In the genomic region with DNA sequence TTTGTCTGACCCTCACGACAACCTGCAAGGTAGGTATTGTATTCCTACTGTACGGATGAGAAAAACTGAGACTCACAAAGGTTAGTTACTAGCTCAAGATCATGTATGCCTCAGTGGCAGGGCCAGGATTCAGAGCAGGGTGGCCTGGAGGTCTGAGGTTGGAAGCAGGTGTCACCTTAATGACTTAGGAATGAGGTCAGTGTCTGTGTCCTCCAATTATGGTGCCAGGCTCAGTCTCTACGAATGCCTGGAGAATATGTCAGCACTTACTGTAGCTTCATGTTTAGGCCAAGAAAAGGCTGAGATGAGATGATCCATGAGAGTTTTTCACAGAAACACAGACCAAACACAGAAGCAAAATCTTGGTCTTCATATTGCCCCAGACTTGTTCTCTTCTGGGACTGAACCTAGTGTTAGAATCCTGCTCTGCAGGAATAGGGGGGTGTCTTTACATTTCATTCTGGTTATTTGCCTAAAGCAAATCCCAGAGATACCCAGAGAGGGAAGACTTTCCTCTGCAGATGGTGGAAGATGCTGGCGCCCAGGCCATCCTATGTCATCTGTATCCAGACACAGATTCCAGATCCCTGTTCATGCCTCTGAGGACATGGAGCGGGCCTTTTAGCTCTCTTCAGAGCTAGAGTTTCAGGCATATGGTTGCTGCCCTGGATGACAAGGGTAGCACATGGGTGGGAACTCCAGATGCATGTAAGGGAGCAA, we compare ENCODE assay signal across 13 cellular contexts. TPM values are rescaled to one million over a fixed set of nuclear protein-coding genes. Genes with fewer than 3 reads are reported as not detected.
A peak's percentile ranks its signal among the peaks of the same experiment; 100 is the strongest.
DNase-seq lines count a peak whose midpoint lies in the region; ATAC-seq, FAIRE-seq and TF ChIP-seq lines count a peak whose summit lies in the region.
"Had no signal": no experiment of that assay in that cellular context is flagged by ENCODE, and none has a peak within 500 bp of the region (broad histone marks: within the 10 kb centered on the region; RNA-seq: fewer than 3 reads in every experiment).

No MANE protein-coding gene starts in this region.

- H2AFZ ChIP-seq in neural progenitor cell (replicated peaks) = no peak overlapping the region

- H3K27ac Mint-ChIP-seq in neural progenitor cell = peak overlapping the region; percentile 40
- H3K27ac Mint-ChIP-seq in activated CD4-positive, alpha-beta T cell treated with anti-CD3 and anti-CD28 coated beads, Interleukin-2, amount 10 ng/mL, durations not matched to agents 7 days and 5 days = no peak overlapping the region

- H3K4me3 ChIP-seq in neural progenitor cell (no peak overlapping the region), upper lobe of left lung (no peak overlapping the region)

- H3K27me3 ChIP-seq in neural progenitor cell = no peaks in the 10 kb centered on the region
- no peaks in the 10 kb centered on the region for H3K27me3 ChIP-seq in upper lobe of left lung

- POLR2A ChIA-PET in activated CD4-positive, alpha-beta T cell treated with anti-CD3 and anti-CD28 coated beads, Interleukin-2, amount 10 ng/mL, durations not matched to agents 7 days and 5 days (lab: Charles Lee) = no interaction called here

- DNase-seq in activated effector memory CD4-positive, alpha-beta T cell treated with anti-CD3 and anti-CD28 coated beads, Interleukin-2, amount 50 U/mL, for 16 hours = peak; percentile 24
- DNase-seq in activated effector memory CD4-positive, alpha-beta T cell treated with Interleukin-2 at 50 U/mL for 16 hours = no peak
- DNase-seq in neural progenitor cell (ENCODE audit: low spot score) (no peak), upper lobe of left lung (no peak), C1 segment of cervical spinal cord (lab: John Stamatoyannopoulos, UW) (no peak), H54 (ENCODE audit: insufficient read length, low spot score) (no peak)
- DNase-seq in activated CD4-positive, alpha-beta T cell treated with anti-CD3 and anti-CD28 coated beads, Interleukin-2, amount 10 ng/mL, durations not matched to agents 7 days and 5 days = no peak
- DNase-seq: activated T-cell treated with anti-CD3 and anti-CD28 coated beads, Interleukin-2, amount 50 U/mL, for 1 hour had no signal

- ATAC-seq in upper lobe of left lung (ENCODE audit: low FRiP score in 2 of 2) = no peak

- no peaks in the 10 kb centered on the region for H3K36me3 Mint-ChIP-seq in neural progenitor cell
- no peaks in the 10 kb centered on the region for H3K36me3 Mint-ChIP-seq in activated CD4-positive, alpha-beta T cell treated with anti-CD3 and anti-CD28 coated beads, Interleukin-2, amount 10 ng/mL, durations not matched to agents 7 days and 5 days (ENCODE audit: low read depth)

- H3F3A ChIP-seq in neural progenitor cell (ENCODE audit: low read depth) = peaks cover 5% of the 10 kb centered on the region

- H3K4me3 Mint-ChIP-seq in neural progenitor cell = no peak overlapping the region
- no peak overlapping the region for H3K4me3 Mint-ChIP-seq in activated CD4-positive, alpha-beta T cell treated with anti-CD3 and anti-CD28 coated beads, Interleukin-2, amount 10 ng/mL, durations not matched to agents 7 days and 5 days
- H3K4me3 Mint-ChIP-seq: central memory CD8-positive, alpha-beta T cell had no signal

- H4K20me1 ChIP-seq in neural progenitor cell (ENCODE audit: low read depth) = peaks cover 1% of the 10 kb centered on the region

- H3K9ac ChIP-seq in neural progenitor cell = no peak overlapping the region

- H3K4me1 Mint-ChIP-seq in neural progenitor cell = peaks cover 16% of the 10 kb centered on the region
- peaks cover 3% of the 10 kb centered on the region for H3K4me1 Mint-ChIP-seq in activated CD4-positive, alpha-beta T cell treated with anti-CD3 and anti-CD28 coated beads, Interleukin-2, amount 10 ng/mL, durations not matched to agents 7 days and 5 days
- H3K4me1 Mint-ChIP-seq: central memory CD8-positive, alpha-beta T cell had no signal

- peaks cover 4% of the 10 kb centered on the region for H3K4me1 ChIP-seq in neural progenitor cell
- peaks cover 13 to 25% (median 19%) of the 10 kb centered on the region in 4 donors for H3K4me1 ChIP-seq in upper lobe of left lung

- H3K36me3 ChIP-seq in neural progenitor cell (no peaks in the 10 kb centered on the region), upper lobe of left lung (no peaks in the 10 kb centered on the region)

- TF ChIP-seq CTCF in neural progenitor cell (IDR thresholded peaks at IDR 0.05) (no peak), upper lobe of left lung (IDR thresholded peaks at IDR 0.05) (no peak)

- no peaks in the 10 kb centered on the region for H3K79me2 ChIP-seq in neural progenitor cell (ENCODE audit: low read depth)

- peaks cover 3% of the 10 kb centered on the region for H3K27me3 Mint-ChIP-seq in neural progenitor cell (ENCODE audit: insufficient read depth, low read depth)
- H3K27me3 Mint-ChIP-seq in activated CD4-positive, alpha-beta T cell treated with anti-CD3 and anti-CD28 coated beads, Interleukin-2, amount 10 ng/mL, durations not matched to agents 7 days and 5 days = no peaks in the 10 kb centered on the region
- H3K27me3 Mint-ChIP-seq: central memory CD8-positive, alpha-beta T cell had no signal

- peak overlapping the region; percentile 75 for H3K27ac ChIP-seq in cingulate gyrus (ENCODE audit: low read depth, low read length)
- H3K27ac ChIP-seq in neural progenitor cell = no peak overlapping the region
- H3K27ac ChIP-seq in upper lobe of left lung = peak overlapping the region; percentile 2 to 70 (median 48)
- H3K27ac ChIP-seq: HL-60 had no signal

- WGBS in upper lobe of left lung, 2 donors = 95 to 98% methylated on average over 5 of the region's 5 CpGs

- no peaks in the 10 kb centered on the region for H3K9me3 Mint-ChIP-seq in neural progenitor cell
- H3K9me3 Mint-ChIP-seq in activated CD4-positive, alpha-beta T cell treated with anti-CD3 and anti-CD28 coated beads, Interleukin-2, amount 10 ng/mL, durations not matched to agents 7 days and 5 days = no peaks in the 10 kb centered on the region
- H3K9me3 Mint-ChIP-seq: central memory CD8-positive, alpha-beta T cell had no signal

- TF ChIP-seq POLR2A in upper lobe of left lung (IDR thresholded peaks at IDR 0.05) (no peak), H54 (IDR thresholded peaks at IDR 0.05; ENCODE audit: low read depth, low read length) (no peak)

- H3K9me3 ChIP-seq in neural progenitor cell (ENCODE audit: low read depth) (no peaks in the 10 kb centered on the region), upper lobe of left lung (no peaks in the 10 kb centered on the region)

- no peak overlapping the region for H3K4me2 ChIP-seq in neural progenitor cell

- CTCF ChIA-PET in activated CD4-positive, alpha-beta T cell treated with anti-CD3 and anti-CD28 coated beads, Interleukin-2, amount 10 ng/mL, durations not matched to agents 7 days and 5 days (lab: Charles Lee) = interaction anchor here (0.9 to 1.6 kb wide), 3 partner anchors 26 to 326 kb away, joined by 3 to 7 read pairs (median 5); no protein-coding TSS in a partner anchor

- no peak for FAIRE-seq in H54 (lab: Jason Lieb, UNC)
- FAIRE-seq: A204.1, frontal cortex had no signal

- no peak for TF ChIP-seq EP300 in upper lobe of left lung (IDR thresholded peaks at IDR 0.05)

RNA-seq across cellular contexts. Expression of a gene that starts 16.3 kb away (rescaled TPM):
- total RNA-seq in neural progenitor cell (ENCODE audit: low replicate concordance) (123 and 238 TPM in 2 replicates), upper lobe of left lung (100 to 1,000 TPM in 4 of 6 donors, 10 to 100 TPM in 2; 81.7 to 139 (median 106) TPM)
- 100 to 1,000 TPM; 107 to 123 TPM for total RNA-seq in activated CD4-positive, alpha-beta T cell treated with anti-CD3 and anti-CD28 coated beads, Interleukin-2, amount 10 ng/mL, durations not matched to agents 7 days and 5 days

RNA-seq across cellular contexts. Expression of a gene that starts 35.3 kb away (rescaled TPM):
- total RNA-seq in neural progenitor cell (ENCODE audit: low replicate concordance) (13.2 and 25.9 TPM in 2 replicates), upper lobe of left lung (10 to 100 TPM in 1 of 6 donors, 1 to 10 TPM in 5; 2.4 to 15.7 (median 4.4) TPM)
- 1 to 10 TPM; 7.0 to 7.5 TPM for total RNA-seq in activated CD4-positive, alpha-beta T cell treated with anti-CD3 and anti-CD28 coated beads, Interleukin-2, amount 10 ng/mL, durations not matched to agents 7 days and 5 days
